30 cellular contexts compared by ENCODE assay signal in genomic region chr18:76404345-76404831, GRCh38.
"Had no signal": no experiment of that assay in that cellular context is flagged by ENCODE, and none has a peak within 500 bp of the region (broad histone marks: within the 10 kb centered on the region; RNA-seq: fewer than 3 reads in every experiment).

No MANE protein-coding gene starts in this region.

- H3K4me3 ChIP-seq: body of pancreas, cardiac muscle cell, gastroesophageal sphincter, ovary, sigmoid colon, stomach, thyroid gland, upper lobe of right lung had no signal

- H3K4me3 Mint-ChIP-seq: activated naive CD8-positive, alpha-beta T cell; activated T-cell treated with anti-CD3 and anti-CD28 coated beads, Interleukin-2, amount 50 U/mL, for 24 hours; effector memory CD8-positive, alpha-beta T cell; nephron; stimulated activated memory B cell treated with anti-CD40 and anti-IgM and Interleukin-4, amounts not matched to agents 10 μg/mL and 1 μg/mL and 100 μg/mL, for 72 hours; T-helper 2 cell treated with Interferon-gamma antibody and Interleukin-4, amounts not matched to agents 5 μg/mL and 100 μg/mL, for 36 hours had no signal

- H3K4me1 Mint-ChIP-seq: stimulated activated memory B cell treated with anti-CD40 and anti-IgM and Interleukin-4, amounts not matched to agents 10 μg/mL and 1 μg/mL and 100 μg/mL, for 72 hours had no signal

- H3K4me1 ChIP-seq: body of pancreas, thyroid gland, upper lobe of right lung had no signal

- H3K36me3 ChIP-seq: cardiac muscle cell, ovary, sigmoid colon, thyroid gland, upper lobe of right lung had no signal

- H3K27ac ChIP-seq: body of pancreas, cardiac muscle cell, gastroesophageal sphincter, ovary, sigmoid colon, stomach, thyroid gland, upper lobe of right lung had no signal

- H3K27me3 ChIP-seq: body of pancreas, cardiac muscle cell, gastroesophageal sphincter, ovary, sigmoid colon, stomach, thyroid gland, upper lobe of right lung had no signal

- ATAC-seq: body of pancreas; effector memory CD8-positive, alpha-beta T cell; gastroesophageal sphincter; left colon; stimulated activated memory B cell treated with anti-CD40 and anti-IgM and Interleukin-4, amounts not matched to agents 10 μg/mL and 1 μg/mL and 100 μg/mL, for 72 hours; upper lobe of right lung had no signal

- H3K9me3 ChIP-seq: body of pancreas, gastroesophageal sphincter, ovary, sigmoid colon, stomach, thyroid gland, upper lobe of right lung had no signal

- DNase-seq: activated CD4-positive, alpha-beta T cell treated with anti-CD3 and anti-CD28 coated beads for 48 hours; activated CD4-positive, alpha-beta T cell treated with anti-CD3 and anti-CD28 coated beads, Interleukin-2, amount 50 U/mL, for 48 hours; activated CD4-positive, CD25-positive, alpha-beta regulatory T cell; activated CD8-positive, alpha-beta memory T cell treated with anti-CD3 and anti-CD28 coated beads, Interleukin-2, amount 50 U/mL, for 48 hours; activated T-cell treated with anti-CD3 and anti-CD28 coated beads, Interleukin-2, amount 50 U/mL, for 24 hours; anterior cingulate cortex; body of pancreas; cerebellar nuclear complex; cortex of kidney; effector memory CD8-positive, alpha-beta T cell; hippocampal formation; kidney; left colon; mammary epithelial cell; ovary; retina; small intestine; stimulated activated CD4-positive, alpha-beta T cell treated with anti-CD3 and anti-CD28 coated beads, Interleukin-4, amount 100 ng/mL, for 24 hours; stomach; T-helper 1 cell; thyroid gland; upper lobe of right lung had no signal

- H3K9me3 Mint-ChIP-seq: activated T-cell treated with anti-CD3 and anti-CD28 coated beads, Interleukin-2, amount 50 U/mL, for 24 hours; effector memory CD8-positive, alpha-beta T cell; nephron; stimulated activated memory B cell treated with anti-CD40 and anti-IgM and Interleukin-4, amounts not matched to agents 10 μg/mL and 1 μg/mL and 100 μg/mL, for 72 hours had no signal

- H3K27me3 Mint-ChIP-seq: activated naive CD8-positive, alpha-beta T cell; activated T-cell treated with anti-CD3 and anti-CD28 coated beads, Interleukin-2, amount 50 U/mL, for 24 hours; progenitor cell of endocrine pancreas; stimulated activated memory B cell treated with anti-CD40 and anti-IgM and Interleukin-4, amounts not matched to agents 10 μg/mL and 1 μg/mL and 100 μg/mL, for 72 hours had no signal

- H3K36me3 Mint-ChIP-seq: stimulated activated memory B cell treated with anti-CD40 and anti-IgM and Interleukin-4, amounts not matched to agents 10 μg/mL and 1 μg/mL and 100 μg/mL, for 72 hours had no signal

- H3K27ac Mint-ChIP-seq: activated naive CD8-positive, alpha-beta T cell; activated T-cell treated with anti-CD3 and anti-CD28 coated beads, Interleukin-2, amount 50 U/mL, for 24 hours; effector memory CD8-positive, alpha-beta T cell; nephron; progenitor cell of endocrine pancreas; stimulated activated memory B cell treated with anti-CD40 and anti-IgM and Interleukin-4, amounts not matched to agents 10 μg/mL and 1 μg/mL and 100 μg/mL, for 72 hours; T-helper 2 cell treated with Interferon-gamma antibody and Interleukin-4, amounts not matched to agents 5 μg/mL and 100 μg/mL, for 36 hours had no signal
